Comparison of ENCODE assay signal across 29 cellular contexts in genomic region chr4:150457802-150458201, GRCh38.
"Had no signal": no experiment of that assay in that cellular context is flagged by ENCODE, and none has a peak within 500 bp of the region (broad histone marks: within the 10 kb centered on the region; RNA-seq: fewer than 3 reads in every experiment).

No MANE protein-coding gene starts in this region.

- H3K36me3 ChIP-seq: MG63 had no signal

- H3K4me1 Mint-ChIP-seq: activated B cell treated with CpG ODN at 0.5 μM for 24 hours; activated CD4-positive, alpha-beta T cell treated with anti-CD3 and anti-CD28 coated beads, Interleukin-2, amount 10 ng/mL, durations not matched to agents 24 days and 14 days; activated CD8-positive, alpha-beta memory T cell treated with anti-CD3 and anti-CD28 coated beads, Interleukin-2, amount 10 ng/mL, durations not matched to agents 7 days and 5 days; activated naive CD4-positive, alpha-beta T cell treated with anti-CD3 and anti-CD28 coated beads, Interleukin-2, amount 50 U/mL, for 24 hours had no signal

- H3K27me3 ChIP-seq: MG63 had no signal

- H3K27me3 Mint-ChIP-seq: activated B cell treated with CpG ODN at 0.5 μM for 24 hours; activated CD4-positive, alpha-beta T cell treated with anti-CD3 and anti-CD28 coated beads, Interleukin-2, amount 10 ng/mL, durations not matched to agents 24 days and 14 days; activated CD8-positive, alpha-beta memory T cell treated with anti-CD3 and anti-CD28 coated beads, Interleukin-2, amount 10 ng/mL, durations not matched to agents 7 days and 5 days; activated naive CD4-positive, alpha-beta T cell treated with anti-CD3 and anti-CD28 coated beads, Interleukin-2, amount 50 U/mL, for 24 hours; activated T-cell treated with anti-CD3 and anti-CD28 coated beads, Interleukin-2, amount 50 U/mL, for 24 hours; IgD-negative memory B cell had no signal

- H3K4me3 Mint-ChIP-seq: activated B cell treated with CpG ODN at 0.5 μM for 24 hours; activated CD4-positive, alpha-beta T cell treated with anti-CD3 and anti-CD28 coated beads, Interleukin-2, amount 10 ng/mL, durations not matched to agents 24 days and 14 days; activated CD8-positive, alpha-beta memory T cell treated with anti-CD3 and anti-CD28 coated beads, Interleukin-2, amount 10 ng/mL, durations not matched to agents 7 days and 5 days; activated naive CD4-positive, alpha-beta T cell treated with anti-CD3 and anti-CD28 coated beads, Interleukin-2, amount 50 U/mL, for 24 hours; activated T-cell treated with anti-CD3 and anti-CD28 coated beads, Interleukin-2, amount 50 U/mL, for 24 hours; activated T-helper 1 cell treated with anti-CD3 and anti-CD28 coated beads, Interleukin-12 subunit alpha, Interleukin-12 subunit beta, Interleukin-2, Interleukin-4 antibody, amounts not matched to agents 30 ng/mL and 10 ng/mL and 1 ng/mL, durations not matched to agents 14 hours and 24 hours and 36 hours; IgD-negative memory B cell; T-helper 1 cell treated with Interleukin-12 subunit alpha and Interleukin-12 subunit beta and Interleukin-4 antibody, amounts not matched to agents 30 μg/mL and 1 μg/mL, for 36 hours had no signal

- H3K27ac Mint-ChIP-seq: activated B cell treated with CpG ODN at 0.5 μM for 24 hours; activated CD4-positive, alpha-beta T cell treated with anti-CD3 and anti-CD28 coated beads, Interleukin-2, amount 10 ng/mL, durations not matched to agents 24 days and 14 days; activated CD8-positive, alpha-beta memory T cell treated with anti-CD3 and anti-CD28 coated beads, Interleukin-2, amount 10 ng/mL, durations not matched to agents 7 days and 5 days; activated naive CD4-positive, alpha-beta T cell treated with anti-CD3 and anti-CD28 coated beads, Interleukin-2, amount 50 U/mL, for 24 hours; activated T-cell treated with anti-CD3 and anti-CD28 coated beads, Interleukin-2, amount 50 U/mL, for 24 hours; activated T-helper 1 cell treated with anti-CD3 and anti-CD28 coated beads, Interleukin-12 subunit alpha, Interleukin-12 subunit beta, Interleukin-2, Interleukin-4 antibody, amounts not matched to agents 30 ng/mL and 10 ng/mL and 1 ng/mL, durations not matched to agents 14 hours and 24 hours and 36 hours; IgD-negative memory B cell; T-helper 1 cell treated with Interleukin-12 subunit alpha and Interleukin-12 subunit beta and Interleukin-4 antibody, amounts not matched to agents 30 μg/mL and 1 μg/mL, for 36 hours had no signal

- DNase-seq: activated B cell treated with CpG ODN at 0.5 μM for 24 hours; activated CD4-positive, alpha-beta T cell treated with anti-CD3 and anti-CD28 coated beads for 1 hour; activated CD4-positive, alpha-beta T cell treated with anti-CD3 and anti-CD28 coated beads, Interleukin-2, amount 10 ng/mL, durations not matched to agents 24 days and 14 days; activated CD4-positive, alpha-beta T cell treated with anti-CD3 and anti-CD28 coated beads, Interleukin-2, amount 50 U/mL, for 48 hours; activated CD8-positive, alpha-beta memory T cell treated with anti-CD3 and anti-CD28 coated beads, Interleukin-2, amount 10 ng/mL, durations not matched to agents 7 days and 5 days; activated effector memory CD4-positive, alpha-beta T cell treated with Interleukin-2 at 50 U/mL for 16 hours; activated naive CD4-positive, alpha-beta T cell; activated T-cell treated with anti-CD3 and anti-CD28 coated beads, Interleukin-2, amount 50 U/mL, for 24 hours; amniotic stem cell; caudate nucleus; KG1; MG63; MV-4-11; NCI-H1092 treated with DMSO at 0.1 percent for 48 hours; NCI-H1436; NCI-H1694 treated with DMSO at 0.1 percent for 48 hours; NCI-H2081; NCI-H2227 treated with DMSO at 0.1 percent for 48 hours; NCI-H446 treated with DMSO at 0.1 percent for 48 hours; NCI-H524 treated with DMSO at 0.1 percent for 48 hours; NCI-H748 treated with DMSO at 0.1 percent for 48 hours; RPMI8226 had no signal

- H3K4me3 ChIP-seq: MG63, SK-N-MC had no signal

- H3K27ac ChIP-seq: SK-N-MC had no signal

- H3K9me3 ChIP-seq: MG63 had no signal

- ATAC-seq: activated CD8-positive, alpha-beta memory T cell treated with anti-CD3 and anti-CD28 coated beads, Interleukin-2, amount 10 ng/mL, durations not matched to agents 7 days and 5 days; Panc1; Right ventricle myocardium inferior had no signal
